ENCODE assay signal across 22 cellular contexts in the genomic region with DNA sequence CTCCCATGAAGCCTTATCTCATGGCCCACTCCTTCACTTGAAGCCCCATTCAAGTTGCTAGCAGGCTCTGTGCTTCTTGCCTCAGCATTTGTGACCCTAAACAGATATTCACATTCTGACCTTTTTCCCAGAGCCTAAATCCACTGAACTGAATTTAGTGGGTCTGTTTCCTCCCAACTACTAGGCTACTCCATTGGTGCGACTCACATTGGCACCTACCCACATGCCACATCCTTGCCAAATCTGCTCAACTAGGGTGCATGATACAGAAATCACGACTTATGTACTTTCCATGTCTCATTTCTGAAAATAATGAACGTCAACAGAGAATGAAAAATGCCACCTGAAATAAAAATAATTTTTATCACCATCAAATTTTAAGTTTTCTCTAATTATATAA. TPM values are rescaled to one million over a fixed set of nuclear protein-coding genes. Genes with fewer than 3 reads are reported as not detected.
A peak's percentile ranks its signal among the peaks of the same experiment; 100 is the strongest.
DNase-seq lines count a peak whose midpoint lies in the region; ATAC-seq and TF ChIP-seq lines count a peak whose summit lies in the region.
"Had no signal": no experiment of that assay in that cellular context is flagged by ENCODE, and none has a peak within 500 bp of the region (broad histone marks: within the 10 kb centered on the region; RNA-seq: fewer than 3 reads in every experiment).

No MANE protein-coding gene starts in this region.

- H2BK15ac ChIP-seq in H9 (ENCODE audit: low read depth, low read length) = no peak overlapping the region

- no peak for TF ChIP-seq CTCF in H9 (conservative IDR thresholded peaks at IDR 0.05)
- no peak for TF ChIP-seq CTCF in GM13976 (IDR thresholded peaks at IDR 0.05; ENCODE audit: borderline replicate concordance, control extremely low read depth, extremely low read depth, insufficient read depth, missing control alignments)

- H3K27me3 Mint-ChIP-seq in H9 (ENCODE audit: low read depth) = no peaks in the 10 kb centered on the region
- H3K27me3 Mint-ChIP-seq: activated CD4-positive, alpha-beta T cell treated with anti-CD3 and anti-CD28 coated beads, Interleukin-2, amount 10 ng/mL, durations not matched to agents 24 days and 14 days had no signal

- no peak overlapping the region for H3K23ac ChIP-seq in H9 (ENCODE audit: insufficient read length, low read depth, low read length)

- no peak overlapping the region for H4K8ac ChIP-seq in H9 (replicated peaks; ENCODE audit: insufficient read length, low read depth, low read length)

- H3K27ac ChIP-seq in H9 (ENCODE audit: insufficient read length, low read depth, low read length) = no peak overlapping the region
- H3K27ac ChIP-seq: coronary artery, PC-9 had no signal

- H3K9me3 Mint-ChIP-seq in H9 = no peaks in the 10 kb centered on the region
- H3K9me3 Mint-ChIP-seq: activated CD4-positive, alpha-beta T cell treated with anti-CD3 and anti-CD28 coated beads, Interleukin-2, amount 10 ng/mL, durations not matched to agents 24 days and 14 days; activated naive CD4-positive, alpha-beta T cell treated with anti-CD3 and anti-CD28 coated beads, Interleukin-2, amount 50 U/mL, for 72 hours had no signal

- no peak overlapping the region for H4K5ac ChIP-seq in H9 (ENCODE audit: insufficient read length, low read depth, low read length)

- H3K23me2 ChIP-seq in H9 (ENCODE audit: insufficient read length, low read depth, low read length, poor library complexity, severe bottlenecking) = no peaks in the 10 kb centered on the region

- no peaks in the 10 kb centered on the region for H3K9me3 ChIP-seq in H9 (ENCODE audit: control insufficient read depth, low read depth, low read length)

- H3K79me2 ChIP-seq in H9 (ENCODE audit: insufficient read depth, low read length) = no peaks in the 10 kb centered on the region

- H3K4me1 ChIP-seq in H9 (ENCODE audit: insufficient read depth, low read length) = no peaks in the 10 kb centered on the region

- WGBS in H9 (ENCODE audit: extremely low coverage, insufficient read length, low lambda C conversion rate) = no CpG with 5 or more reads among the region's 3 CpGs

- H4K20me1 ChIP-seq in H9 (ENCODE audit: control insufficient read depth, insufficient read depth, insufficient read length) = no peaks in the 10 kb centered on the region

- peak; percentile 10 for DNase-seq in ELR (ENCODE audit: low read depth)
- peak; percentile 37 for DNase-seq in NCI-H226
- DNase-seq in kidney tubule cell (ENCODE audit: low spot score) = peak; percentile 31
- no peak for DNase-seq in hypothalamus (lab: John Stamatoyannopoulos, UW)
- DNase-seq in HT-29 (ENCODE audit: low spot score) = no peak
- DNase-seq in H9 = no peak
- DNase-seq in GM13976 (ENCODE audit: low spot score) = no peak
- DNase-seq: activated CD4-positive, alpha-beta T cell treated with anti-CD3 and anti-CD28 coated beads, Interleukin-2, amount 10 ng/mL, durations not matched to agents 24 days and 14 days; AML-193; GDM1; KG1; NCI-H1105; NCI-H748 treated with DMSO at 0.1 percent for 48 hours; PC-9; stimulated activated CD4-positive, alpha-beta T cell treated with anti-CD3 and anti-CD28 coated beads, Interleukin-2, amount 100 ng/mL, for 24 hours; T1000 had no signal

- no peak overlapping the region for H4K91ac ChIP-seq in H9 (ENCODE audit: insufficient read length, low read depth, low read length)

- no peaks in the 10 kb centered on the region for H3K4me1 Mint-ChIP-seq in H9

- H2BK120ac ChIP-seq in H9 (ENCODE audit: low read depth, low read length, poor library complexity, severe bottlenecking) = no peak overlapping the region

- H2BK20ac ChIP-seq in H9 (ENCODE audit: low read depth, low read length, poor library complexity, severe bottlenecking) = no peak overlapping the region

- H3K79me1 ChIP-seq in H9 (ENCODE audit: insufficient read depth, low read depth, low read length, poor library complexity, severe bottlenecking) = no peaks in the 10 kb centered on the region

- H3K27ac Mint-ChIP-seq in H9 = no peak overlapping the region

- H2BK12ac ChIP-seq in H9 (ENCODE audit: insufficient read length, low read depth, low read length) = no peak overlapping the region

- no peak overlapping the region for H2AK5ac ChIP-seq in H9 (ENCODE audit: insufficient read length, low read length)

- no peak overlapping the region for H3K56ac ChIP-seq in H9 (ENCODE audit: insufficient read length, low read depth, low read length)

- H3K4me2 ChIP-seq in H9 (ENCODE audit: insufficient read depth, insufficient read length, low read length) = no peak overlapping the region
- H3K4me2 ChIP-seq: PC-9 had no signal

- H3K4me3 Mint-ChIP-seq in H9 = no peak overlapping the region
- H3K4me3 Mint-ChIP-seq: activated CD4-positive, alpha-beta T cell treated with anti-CD3 and anti-CD28 coated beads, Interleukin-2, amount 10 ng/mL, durations not matched to agents 24 days and 14 days had no signal

- H3K9ac ChIP-seq in H9 (ENCODE audit: extremely low read depth, insufficient read length, low read length) = no peak overlapping the region

- no peak overlapping the region for H2BK5ac ChIP-seq in H9 (ENCODE audit: insufficient read length, low read length)

- no peak overlapping the region for H3K18ac ChIP-seq in H9 (ENCODE audit: insufficient read length, low read depth, low read length)

- no peak overlapping the region for H2AFZ ChIP-seq in H9 (ENCODE audit: low read length)
- H2AFZ ChIP-seq: PC-9 had no signal

- H3K27me3 ChIP-seq in H9 (ENCODE audit: insufficient read depth, low read length) = no peaks in the 10 kb centered on the region

- no peak overlapping the region for H3K4ac ChIP-seq in H9 (ENCODE audit: low read depth, low read length)

- no peak overlapping the region for H3T11ph ChIP-seq in H9 (ENCODE audit: low read length)

- in situ Hi-C loops in GM13976 (cut with MboI; ENCODE audit: low sequenced_read_pairs, unreplicated experiment) = no loop called here

- no peaks in the 10 kb centered on the region for H3K36me3 Mint-ChIP-seq in H9 (ENCODE audit: insufficient read depth in 1 of 3, low read depth in 3 of 3)
- H3K36me3 Mint-ChIP-seq: activated naive CD4-positive, alpha-beta T cell treated with anti-CD3 and anti-CD28 coated beads, Interleukin-2, amount 50 U/mL, for 72 hours had no signal

- ATAC-seq in GM21529 (IDR thresholded peaks at IDR 0.05; ENCODE audit: unreplicated experiment) = peak; percentile 2

- H3K14ac ChIP-seq in H9 (ENCODE audit: insufficient read depth, low read length) = no peak overlapping the region

RNA-seq across cellular contexts. Expression of gene MMP12, which starts 8.3 kb away (rescaled TPM):
- not detected in 2 replicates for total RNA-seq in HT-29 (2014; rRNA removed; shearing (Covaris generic))
- total RNA-seq in H9 (2021) = not detected in 2 replicates
- total RNA-seq: activated CD4-positive, alpha-beta T cell treated with anti-CD3 and anti-CD28 coated beads, Interleukin-2, amount 10 ng/mL, durations not matched to agents 24 days and 14 days; activated naive CD4-positive, alpha-beta T cell treated with anti-CD3 and anti-CD28 coated beads, Interleukin-2, amount 50 U/mL, for 72 hours; myocyte; osteocyte; PC-9; temporal lobe had no signal

RNA-seq across cellular contexts. Expression of gene MMP3, which starts 39.7 kb away (rescaled TPM):
- total RNA-seq in HT-29 (2014; rRNA removed; shearing (Covaris generic)) = not detected in 2 replicates
- not detected in 2 replicates for total RNA-seq in H9 (2021)
- total RNA-seq: activated CD4-positive, alpha-beta T cell treated with anti-CD3 and anti-CD28 coated beads, Interleukin-2, amount 10 ng/mL, durations not matched to agents 24 days and 14 days; activated naive CD4-positive, alpha-beta T cell treated with anti-CD3 and anti-CD28 coated beads, Interleukin-2, amount 50 U/mL, for 72 hours; myocyte; osteocyte; PC-9; temporal lobe had no signal

Comparison
In these comparisons a context has a peak if more than half of its experiments do, and no peak if none do; other contexts are left out.
1. DNase-seq: peak in ELR (single experiment), NCI-H226 (single experiment) and kidney tubule cell (single experiment); none in hypothalamus (0 of 51), HT-29 (single experiment), H9 (single experiment) and GM13976 (single experiment).